In genomic region chr1:235843458-235843857, GRCh38 we compare ENCODE assay signal across 8 cellular contexts. TPM values are rescaled to one million over a fixed set of nuclear protein-coding genes. Genes with fewer than 3 reads are reported as not detected.
DNase-seq lines count a peak whose midpoint lies in the region; ATAC-seq and TF ChIP-seq lines count a peak whose summit lies in the region.

No MANE protein-coding gene starts in this region.

- no peak overlapping the region for H3K23ac ChIP-seq in mesendoderm (ENCODE audit: low read length)

- no peak overlapping the region for H4K5ac ChIP-seq in mesendoderm (ENCODE audit: low read length)

- H3K4me2 ChIP-seq in mesendoderm (ENCODE audit: low read length) = no peak overlapping the region

- H3K9me3 ChIP-seq in AG04450 (ENCODE audit: control insufficient read depth, insufficient read depth, low read length) = no peaks in the 10 kb centered on the region
- H3K9me3 ChIP-seq in effector memory CD4-positive, alpha-beta T cell (ENCODE audit: control insufficient read depth, low read length) = no peaks in the 10 kb centered on the region

- H3K79me1 ChIP-seq in mesendoderm (ENCODE audit: low read length) = no peaks in the 10 kb centered on the region

- no peak overlapping the region for H3K56ac ChIP-seq in mesendoderm (ENCODE audit: low read length)

- H2BK15ac ChIP-seq in mesendoderm (replicated peaks; ENCODE audit: low read depth) = no peak overlapping the region

- in situ Hi-C loops in GM13976 (cut with MboI; ENCODE audit: low sequenced_read_pairs, unreplicated experiment) = no loop called here

- POLR2A ChIA-PET in AG04450 (lab: Yijun Ruan, JAX) = no interaction called here

- no peaks in the 10 kb centered on the region for H3K36me3 ChIP-seq in mesendoderm (ENCODE audit: control insufficient read depth, insufficient read depth, low read length)
- no peaks in the 10 kb centered on the region for H3K36me3 ChIP-seq in effector memory CD4-positive, alpha-beta T cell (ENCODE audit: control insufficient read depth, insufficient read depth, low read length)

- no peak overlapping the region for H3K18ac ChIP-seq in mesendoderm (ENCODE audit: low read length)

- no peaks in the 10 kb centered on the region for H3K79me2 ChIP-seq in mesendoderm (ENCODE audit: control insufficient read depth, insufficient read depth, low read length)

- no peak overlapping the region for H4K8ac ChIP-seq in mesendoderm (ENCODE audit: low read depth, low read length)

- no peak overlapping the region for H3K4ac ChIP-seq in mesendoderm (ENCODE audit: low read depth, low read length)

- ATAC-seq in HG03342 (IDR thresholded peaks at IDR 0.05; ENCODE audit: unreplicated experiment) (peak; percentile 68), HG02571 (IDR thresholded peaks at IDR 0.05; ENCODE audit: unreplicated experiment) (no peak)

- WGBS in mesendoderm (ENCODE audit: extremely low coverage, insufficient coverage, low lambda C conversion rate) = no CpG with 5 or more reads among the region's 1 CpG

- no peaks in the 10 kb centered on the region for H3K4me1 ChIP-seq in mesendoderm (ENCODE audit: control insufficient read depth, low read depth, low read length)
- no peaks in the 10 kb centered on the region for H3K4me1 ChIP-seq in effector memory CD4-positive, alpha-beta T cell (ENCODE audit: control insufficient read depth, insufficient read depth, low read length, poor library complexity, severe bottlenecking)

- no peak overlapping the region for H3K9ac ChIP-seq in mesendoderm (ENCODE audit: low read length)

- no peak overlapping the region for H2AK5ac ChIP-seq in mesendoderm (ENCODE audit: low read length)

- DNase-seq in AG04450 (ENCODE audit: low read depth, low spot score) = no peak
- DNase-seq in GM13976 (ENCODE audit: low spot score) = peak; percentile 18
- peak; percentile 64 for DNase-seq in NCI-H82 (lab: John Stamatoyannopoulos, UW)
- DNase-seq in cerebellum (ENCODE audit: low spot score) = peak; percentile 70
- peak; percentile 19 for DNase-seq in mesendoderm
- no peak for DNase-seq in effector memory CD4-positive, alpha-beta T cell

- H3K27me3 ChIP-seq in AG04450 (ENCODE audit: control insufficient read depth, insufficient read depth, low read length) (no peaks in the 10 kb centered on the region), mesendoderm (ENCODE audit: insufficient read depth, low read length, poor library complexity) (no peaks in the 10 kb centered on the region)
- no peaks in the 10 kb centered on the region for H3K27me3 ChIP-seq in effector memory CD4-positive, alpha-beta T cell (replicated peaks; ENCODE audit: control insufficient read depth, insufficient read depth, low read length, poor library complexity, severe bottlenecking)

- H3K4me3 ChIP-seq in AG04450 (ENCODE audit: low read depth, low read length) = no peak overlapping the region
- H3K4me3 ChIP-seq in mesendoderm (ENCODE audit: low read length) = no peak overlapping the region
- H3K4me3 ChIP-seq in effector memory CD4-positive, alpha-beta T cell (ENCODE audit: insufficient read depth, low read depth, low read length, poor library complexity, severe bottlenecking) = no peak overlapping the region

- H3K27ac ChIP-seq in AG04450 (ENCODE audit: low read depth, low read length) (no peak overlapping the region), mesendoderm (ENCODE audit: low read depth, low read length) (no peak overlapping the region)
- no peak overlapping the region for H3K27ac ChIP-seq in effector memory CD4-positive, alpha-beta T cell (ENCODE audit: insufficient read depth, low read length, poor library complexity, severe bottlenecking)

- no peak overlapping the region for H2BK120ac ChIP-seq in mesendoderm (ENCODE audit: low read depth, low read length)

- CTCF ChIA-PET in AG04450 (lab: Charles Lee) = interaction anchor here (0.6 to 5.1 kb wide), 32 partner anchors 9 to 339 kb away, joined by 3 to 50 read pairs (median 5); partner anchors contain the start of genes B3GALNT2 and LYST

- peak; percentile 75 for TF ChIP-seq CTCF in AG04450 (IDR thresholded peaks at IDR 0.05; ENCODE audit: low read depth, low read length)
- peak; percentile 31 for TF ChIP-seq CTCF in GM13976 (IDR thresholded peaks at IDR 0.05; ENCODE audit: borderline replicate concordance, control extremely low read depth, extremely low read depth, insufficient read depth, missing control alignments)

- H2BK5ac ChIP-seq in mesendoderm (ENCODE audit: low read length) = no peak overlapping the region

RNA-seq across cellular contexts. Expression of gene LYST, which starts 23.2 kb away (rescaled TPM):
- polyA plus RNA-seq in AG04450 (2011; rRNA removed) = 5.6 and 6.5 TPM in 2 replicates
- polyA minus RNA-seq in AG04450 (2011; rRNA and poly(A)+ RNA removed) = 11.6 and 21.3 TPM in 2 replicates
- 82.8 TPM for total RNA-seq in cerebellum
- 0.17 TPM for polyA plus RNA-seq in mesendoderm (2013, experiment 1 of 2)
- polyA plus RNA-seq in mesendoderm (2013, experiment 2 of 2) = 0.20 TPM

Comparison
In these comparisons a context has a peak if more than half of its experiments do, and no peak if none do; other contexts are left out.
1. DNase-seq: peak in GM13976 (single experiment), NCI-H82 (single experiment), cerebellum (single experiment) and mesendoderm (single experiment); none in AG04450 (single experiment) and effector memory CD4-positive, alpha-beta T cell (0 of 3).